In the genomic region with DNA sequence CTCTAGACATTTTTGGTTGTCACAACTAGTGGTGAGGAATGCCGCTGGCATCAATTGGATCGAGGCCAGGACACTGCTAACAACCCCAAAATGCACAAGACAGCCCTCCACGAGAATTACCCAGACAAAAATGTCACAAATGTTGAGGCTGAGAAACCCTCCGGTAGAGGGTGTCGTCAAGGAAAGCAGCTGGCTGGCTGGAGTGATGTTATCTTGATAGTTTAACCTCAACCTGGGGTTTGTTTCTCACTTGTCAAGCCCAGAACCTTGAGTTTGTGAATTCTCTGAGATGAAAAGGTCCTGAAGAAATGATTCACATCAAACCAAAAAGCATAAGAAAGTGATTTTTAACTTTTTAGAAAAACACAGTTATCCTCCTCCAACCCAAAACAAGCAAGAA, we compare ENCODE assay signal across 11 cellular contexts. TPM values are rescaled to one million over a fixed set of nuclear protein-coding genes. Genes with fewer than 3 reads are reported as not detected.
DNase-seq lines count a peak whose midpoint lies in the region; ATAC-seq and TF ChIP-seq lines count a peak whose summit lies in the region.
"Had no signal": no experiment of that assay in that cellular context is flagged by ENCODE, and none has a peak within 500 bp of the region (broad histone marks: within the 10 kb centered on the region; RNA-seq: fewer than 3 reads in every experiment).

No MANE protein-coding gene starts in this region.

- TF ChIP-seq CTCF in cardiac muscle cell (IDR thresholded peaks at IDR 0.05; ENCODE audit: low read depth, low read length) (peak; percentile 22), activated B cell treated with CpG ODN at 0.5 μM for 24 hours (IDR thresholded peaks at IDR 0.05) (no peak), epithelial cell of esophagus (IDR thresholded peaks at IDR 0.05; ENCODE audit: insufficient read depth, low read depth, low read length, missing control alignments) (peak; percentile 24), transverse colon (IDR thresholded peaks at IDR 0.05) (peak in 3 of 5 experiments; percentile 14 to 20 (median 15)), progenitor cell of endocrine pancreas (IDR thresholded peaks at IDR 0.05; ENCODE audit: unreplicated experiment) (no peak), ovary (IDR thresholded peaks at IDR 0.05) (no peak)

- H3K4me3 ChIP-seq in cardiac muscle cell (no peak overlapping the region), right cardiac atrium (ENCODE audit: low read length) (no peak overlapping the region), epithelial cell of esophagus (ENCODE audit: low read length) (no peak overlapping the region), transverse colon (no peak overlapping the region), ovary (no peak overlapping the region)

- DNase-seq in cardiac muscle cell (ENCODE audit: low read depth in 1 of 2, low spot score in 1 of 2) (peak; percentile 6 to 27), right cardiac atrium (no peak), activated B cell treated with CpG ODN at 0.5 μM for 24 hours (no peak), epithelial cell of esophagus (ENCODE audit: low read depth) (no peak), transverse colon (peak; percentile 27), progenitor cell of endocrine pancreas (ENCODE audit: low spot score, unreplicated experiment) (no peak), ovary (no peak), HPDE6-E6E7 (ENCODE audit: extremely low spot score) (no peak)
- DNase-seq: anterior cingulate cortex, COR-L47 had no signal

- in situ Hi-C loops in transverse colon (cut with MboI; ENCODE audit: low pct_ligation_motif_present in 1 of 4, low pct_unique_long_range_greater_than_20kb in 1 of 4, low sequenced_read_pairs in 3 of 4), result loop anchor here in 1 of 4 donors (10.0 kb wide), 1 partner anchor 104 kb away; no protein-coding TSS in a partner anchor

- CTCF ChIA-PET in activated B cell treated with CpG ODN at 0.5 μM for 24 hours (lab: Charles Lee), result interaction anchor here (0.8 to 12.7 kb wide), 24 partner anchors 10 to 524 kb away, joined by 3 to 294 read pairs (median 7); partner anchors contain the start of gene IL10RA

- peaks cover 4% of the 10 kb centered on the region for H3K4me1 ChIP-seq in cardiac muscle cell (ENCODE audit: low read depth)
- H3K4me1 ChIP-seq in right cardiac atrium (ENCODE audit: control insufficient read depth, insufficient read depth, low read length), result no peaks in the 10 kb centered on the region
- peaks cover 0 to 15% (median 0%) of the 10 kb centered on the region in 4 donors for H3K4me1 ChIP-seq in transverse colon
- H3K4me1 ChIP-seq in ovary (ENCODE audit: insufficient read depth), result peaks cover 2% of the 10 kb centered on the region

- H3K27ac ChIP-seq in cardiac muscle cell (no peak overlapping the region), right cardiac atrium (ENCODE audit: low read length) (no peak overlapping the region), transverse colon (peak overlapping the region; percentile 27 to 49 (median 48)), ovary (no peak overlapping the region)

- 10% methylated on average over 5 of the region's 5 CpGs for WGBS in right cardiac atrium
- 15% methylated on average over 5 of the region's 5 CpGs; no CpG with 5 or more reads in 1 of the 2 donors for WGBS in transverse colon (ENCODE audit: low coverage in 1 of 2), 2 donors
- WGBS in ovary, 3 donors, result 11 to 21% (median 14%) methylated on average over 5 of the region's 5 CpGs

- H3K4me1 Mint-ChIP-seq in activated B cell treated with CpG ODN at 0.5 μM for 24 hours (peaks cover 68% of the 10 kb centered on the region), progenitor cell of endocrine pancreas (ENCODE audit: low read depth) (peaks cover 4% of the 10 kb centered on the region)

- no peak for TF ChIP-seq POLR2A in transverse colon (IDR thresholded peaks at IDR 0.05)
- TF ChIP-seq POLR2A in ovary (IDR thresholded peaks at IDR 0.05), result no peak

- intact Hi-C loops in right cardiac atrium (cut with DNase I) (loop anchor here in 2 of 4 donors (5.0 kb wide), 2 partner anchors 102 to 108 kb away; no protein-coding TSS in a partner anchor), activated B cell treated with CpG ODN at 0.5 μM for 24 hours (cut with micrococcal nuclease) (loop anchor here (1.0 to 5.0 kb wide), 4 partner anchors 32 to 222 kb away; no protein-coding TSS in a partner anchor), transverse colon (cut with DNase I; ENCODE audit: low total_unique reads) (no loop called here), ovary (cut with DNase I) (loop anchor here in 1 of 4 donors (10.0 kb wide), 1 partner anchor 516 kb away; no protein-coding TSS in a partner anchor)

- H3K4me3 Mint-ChIP-seq in activated B cell treated with CpG ODN at 0.5 μM for 24 hours (peak overlapping the region; percentile 70), progenitor cell of endocrine pancreas (ENCODE audit: low read depth) (no peak overlapping the region)

- H3K9me3 Mint-ChIP-seq in activated B cell treated with CpG ODN at 0.5 μM for 24 hours, result no peaks in the 10 kb centered on the region
- no peaks in the 10 kb centered on the region for H3K9me3 Mint-ChIP-seq in progenitor cell of endocrine pancreas (ENCODE audit: low read depth)

- H3K9me3 ChIP-seq in cardiac muscle cell (ENCODE audit: low read depth), result no peaks in the 10 kb centered on the region
- no peaks in the 10 kb centered on the region for H3K9me3 ChIP-seq in right cardiac atrium (ENCODE audit: control insufficient read depth, low read length)
- H3K9me3 ChIP-seq in transverse colon, result no peaks in the 10 kb centered on the region
- H3K9me3 ChIP-seq in ovary, result no peaks in the 10 kb centered on the region

- no peaks in the 10 kb centered on the region for H3K27me3 Mint-ChIP-seq in activated B cell treated with CpG ODN at 0.5 μM for 24 hours
- peaks cover 12% of the 10 kb centered on the region for H3K27me3 Mint-ChIP-seq in progenitor cell of endocrine pancreas

- no peaks in the 10 kb centered on the region for H3K27me3 ChIP-seq in cardiac muscle cell
- H3K27me3 ChIP-seq in right cardiac atrium (ENCODE audit: control insufficient read depth, insufficient read depth), result no peaks in the 10 kb centered on the region
- H3K27me3 ChIP-seq in transverse colon, result no peaks in the 10 kb centered on the region
- H3K27me3 ChIP-seq in ovary, result no peaks in the 10 kb centered on the region

- ATAC-seq in right cardiac atrium (no peak), activated B cell treated with CpG ODN at 0.5 μM for 24 hours (ENCODE audit: low read depth) (peak; percentile 49)

- H3K36me3 ChIP-seq in cardiac muscle cell, result no peaks in the 10 kb centered on the region
- H3K36me3 ChIP-seq in transverse colon, result no peaks in the 10 kb centered on the region
- no peaks in the 10 kb centered on the region for H3K36me3 ChIP-seq in ovary

- POLR2A ChIA-PET in activated B cell treated with CpG ODN at 0.5 μM for 24 hours (lab: Charles Lee), result interaction anchor here (0.8 to 13.3 kb wide), 18 partner anchors 10 to 142 kb away, joined by 3 to 930 read pairs (median 6); partner anchors contain the start of genes FXYD2 and IL10RA

- H3K27ac Mint-ChIP-seq in activated B cell treated with CpG ODN at 0.5 μM for 24 hours (peak overlapping the region; percentile 91), progenitor cell of endocrine pancreas (no peak overlapping the region)

- H3K36me3 Mint-ChIP-seq in activated B cell treated with CpG ODN at 0.5 μM for 24 hours (ENCODE audit: low read depth) (no peaks in the 10 kb centered on the region), progenitor cell of endocrine pancreas (ENCODE audit: insufficient read depth) (no peaks in the 10 kb centered on the region)

- TF ChIP-seq EP300 in transverse colon (IDR thresholded peaks at IDR 0.05; ENCODE audit: low read depth), result no peak
- TF ChIP-seq EP300 in ovary (IDR thresholded peaks at IDR 0.05), result no peak

RNA-seq across cellular contexts. Expression of gene TMPRSS13, which starts 21.1 kb away (rescaled TPM):
- total RNA-seq in cardiac muscle cell, result 0.04 and 0.66 TPM in 2 replicates
- 0.40 TPM in 1 of 2 replicates, not detected in the other for polyA plus RNA-seq in cardiac muscle cell
- under 1 TPM in 1 of 4 donors, not detected in 3; 0.11 TPM for total RNA-seq in right cardiac atrium
- 0.07 TPM for polyA plus RNA-seq in right cardiac atrium
- total RNA-seq in activated B cell treated with CpG ODN at 0.5 μM for 24 hours, result 3.4 and 3.7 TPM in 2 replicates
- total RNA-seq in transverse colon, result under 1 TPM in 2 of 4 donors, not detected in 2; 0.27 to 0.79 TPM
- total RNA-seq in progenitor cell of endocrine pancreas, result 5.7 and 6.1 TPM in 2 replicates
- total RNA-seq in ovary, result 1 to 10 TPM in 1 of 7 donors, under 1 TPM in 4, not detected in 2; 0.12 to 2.0 (median 0.24) TPM
- polyA plus RNA-seq in ovary, result under 1 TPM; 0.05 to 0.22 TPM
- total RNA-seq: myocyte had no signal

RNA-seq across cellular contexts. Expression of gene IL10RA, which starts 35.9 kb away (rescaled TPM):
- total RNA-seq in cardiac muscle cell, result not detected in 2 replicates
- polyA plus RNA-seq in cardiac muscle cell, result not detected in 2 replicates
- total RNA-seq in right cardiac atrium, result 10 to 100 TPM in 3 of 4 donors, 1 to 10 TPM in 1; 8.3 to 18.5 (median 11.6) TPM
- 3.1 TPM for polyA plus RNA-seq in right cardiac atrium
- 303 and 350 TPM in 2 replicates for total RNA-seq in activated B cell treated with CpG ODN at 0.5 μM for 24 hours
- total RNA-seq in transverse colon, result 10 to 100 TPM in 3 of 4 donors, 1 to 10 TPM in 1; 2.8 to 25.4 (median 18.4) TPM
- total RNA-seq in progenitor cell of endocrine pancreas, result 0.62 and 0.72 TPM in 2 replicates
- 10 to 100 TPM in 1 of 7 donors, 1 to 10 TPM in 6; 2.0 to 13.7 (median 6.7) TPM for total RNA-seq in ovary
- 10 to 100 TPM in 1 of 2 donors, 1 to 10 TPM in 1; 2.6 to 14.1 TPM for polyA plus RNA-seq in ovary
- total RNA-seq: myocyte had no signal

Comparison
In these comparisons a context has a peak if more than half of its experiments do, and no peak if none do; other contexts are left out.
1. DNase-seq: peak in cardiac muscle cell (2 of 2) and transverse colon (single experiment); none in right cardiac atrium (0 of 3), activated B cell treated with CpG ODN at 0.5 μM for 24 hours (single experiment), epithelial cell of esophagus (single experiment), progenitor cell of endocrine pancreas (single experiment), ovary (0 of 5) and HPDE6-E6E7 (single experiment).
2. H3K27ac ChIP-seq: peak in transverse colon (4 of 4); none in cardiac muscle cell (single experiment), right cardiac atrium (single experiment) and ovary (0 of 2).
3. CTCF ChIP-seq: peak in cardiac muscle cell (single experiment), epithelial cell of esophagus (single experiment) and transverse colon (3 of 5); none in activated B cell treated with CpG ODN at 0.5 μM for 24 hours (single experiment), progenitor cell of endocrine pancreas (single experiment) and ovary (0 of 3).
4. RNA of gene IL10RA, which starts 35.9 kb away (total RNA-seq): 303 to 350 TPM in activated B cell treated with CpG ODN at 0.5 μM for 24 hours; 2.8 to 25.4 TPM in transverse colon, 8.3 to 18.5 TPM in right cardiac atrium, 2.0 to 13.7 TPM in ovary, 0.62 to 0.72 TPM in progenitor cell of endocrine pancreas and not detected in cardiac muscle cell; every median in the first group is over 10 times any median in the second.